8 cellular contexts compared by ENCODE assay signal in genomic region chr3:32420138-32420981, GRCh38. TPM values are rescaled to one million over a fixed set of nuclear protein-coding genes. Genes with fewer than 3 reads are reported as not detected.
A peak's percentile ranks its signal among the peaks of the same experiment; 100 is the strongest.
DNase-seq lines count a peak whose midpoint lies in the region; ATAC-seq, FAIRE-seq and TF ChIP-seq lines count a peak whose summit lies in the region.

No MANE protein-coding gene starts in this region.

- POLR2A ChIA-PET in endothelial cell of umbilical vein (lab: Charles Lee), result no interaction called here

- H4K8ac ChIP-seq in neuronal stem cell (ENCODE audit: low read depth, low read length), result no peak overlapping the region

- H3K9ac ChIP-seq in endothelial cell of umbilical vein (replicated peaks; ENCODE audit: extremely low read depth, insufficient read depth, low read length) (peak overlapping the region; percentile 57), neuronal stem cell (ENCODE audit: low read depth, low read length, poor library complexity) (no peak overlapping the region)

- intact Hi-C loops in endothelial cell of umbilical vein (cut with micrococcal nuclease), result loop anchor here (1.0 kb wide), 1 partner anchor 47 kb away; no protein-coding TSS in a partner anchor

- H3K18ac ChIP-seq in neuronal stem cell (ENCODE audit: low read length), result peak overlapping the region; percentile 57

- H3K14ac ChIP-seq in neuronal stem cell (ENCODE audit: low read length), result peak overlapping the region; percentile 49

- H3K36me3 ChIP-seq in SJSA1, result no peaks in the 10 kb centered on the region
- H3K36me3 ChIP-seq in endothelial cell of umbilical vein (ENCODE audit: control insufficient read depth in 2 of 2, extremely low read depth in 1 of 2, insufficient read depth in 2 of 2, low read length in 2 of 2), result no peaks in the 10 kb centered on the region
- peaks cover 0 to 4% of the 10 kb centered on the region in 2 donors for H3K36me3 ChIP-seq in neuronal stem cell (replicated peaks in 1 of 2; ENCODE audit: control insufficient read depth in 2 of 2, insufficient read depth in 2 of 2, low read length in 2 of 2)

- no peak overlapping the region for H2BK12ac ChIP-seq in neuronal stem cell (ENCODE audit: low read length)

- DNase-seq in CD1c-positive myeloid dendritic cell (ENCODE audit: extremely low spot score) (peak; percentile 76), SJSA1 (ENCODE audit: low read depth in 1 of 2, low spot score in 2 of 2) (peak; percentile 47 to 50), endothelial cell of umbilical vein (ENCODE audit: low read depth, low spot score) (peak; percentile 85), neuronal stem cell (ENCODE audit: low spot score) (no peak), DMS53 treated with DMSO at 0.1 percent for 48 hours (lab: John Stamatoyannopoulos, UW; ENCODE audit: unreplicated experiment) (no peak), Ammon's horn (ENCODE audit: low spot score) (no peak)

- peak; percentile 82 for FAIRE-seq in endothelial cell of umbilical vein (lab: Jason Lieb, UNC)

- no peaks in the 10 kb centered on the region for H3K9me3 ChIP-seq in SJSA1 (replicated peaks)
- no peaks in the 10 kb centered on the region for H3K9me3 ChIP-seq in endothelial cell of umbilical vein (replicated peaks; ENCODE audit: control insufficient read depth, insufficient read depth, low read length)
- peaks cover 0 to 33% of the 10 kb centered on the region in 2 donors for H3K9me3 ChIP-seq in neuronal stem cell (replicated peaks in 1 of 2; ENCODE audit: control insufficient read depth in 2 of 2, insufficient read depth in 1 of 2, low read depth in 1 of 2, low read length in 2 of 2)

- peak; percentile 22 to 25 for TF ChIP-seq CTCF in endothelial cell of umbilical vein (IDR thresholded peaks at IDR 0.05; ENCODE audit: extremely low read depth in 1 of 2, insufficient read depth in 1 of 2, low read depth in 1 of 2, low read length in 2 of 2)

- ATAC-seq in GM18870 (IDR thresholded peaks at IDR 0.05; ENCODE audit: unreplicated experiment) (peak; percentile 82), HG03066 (IDR thresholded peaks at IDR 0.05; ENCODE audit: low read depth, unreplicated experiment) (peak; percentile 67)

- no peak overlapping the region for H4K91ac ChIP-seq in neuronal stem cell (ENCODE audit: low read depth, low read length, poor library complexity)

- WGBS in neuronal stem cell (ENCODE audit: extremely low coverage in 2 of 2, insufficient read length in 2 of 2, insufficient replicate concordance in 1 of 2), 2 donors, result no CpG with 5 or more reads among the region's 12 CpGs

- peak; percentile 11 for TF ChIP-seq POLR2A in endothelial cell of umbilical vein (IDR thresholded peaks at IDR 0.05; ENCODE audit: low read depth, low read length)

- H3K4me2 ChIP-seq in endothelial cell of umbilical vein (ENCODE audit: insufficient read depth, low read length), result peak overlapping the region; percentile 58
- no peak overlapping the region for H3K4me2 ChIP-seq in neuronal stem cell (ENCODE audit: insufficient read depth, low read length, poor library complexity, severe bottlenecking)

- CTCF ChIA-PET in endothelial cell of umbilical vein (lab: Charles Lee), result interaction anchor here (0.7 to 4.8 kb wide), 5 partner anchors 10 to 50 kb away, joined by 3 to 56 read pairs (median 6); no protein-coding TSS in a partner anchor

- H3K27me3 ChIP-seq in SJSA1 (replicated peaks) (no peaks in the 10 kb centered on the region), endothelial cell of umbilical vein (ENCODE audit: control insufficient read depth in 2 of 2, insufficient read depth in 2 of 2, low read length in 2 of 2) (no peaks in the 10 kb centered on the region), neuronal stem cell (ENCODE audit: control insufficient read depth in 3 of 3, insufficient read depth in 3 of 3, low read depth in 1 of 3, low read length in 3 of 3) (no peaks in the 10 kb centered on the region)

- H2BK15ac ChIP-seq in neuronal stem cell (ENCODE audit: low read length), result no peak overlapping the region

- H3K23ac ChIP-seq in neuronal stem cell (ENCODE audit: low read depth, low read length, poor library complexity), result no peak overlapping the region

- H2BK5ac ChIP-seq in neuronal stem cell (ENCODE audit: low read length), result no peak overlapping the region

- H3K27ac ChIP-seq in SJSA1 (peak overlapping the region; percentile 33; the same call in 1 of the 2 replicates), endothelial cell of umbilical vein (ENCODE audit: insufficient read depth, low read depth, low read length) (peak overlapping the region; percentile 92), neuronal stem cell (replicated peaks; ENCODE audit: low read length) (peak overlapping the region; percentile 50)

- H3K4me1 ChIP-seq in SJSA1 (replicated peaks), result peaks cover 36% of the 10 kb centered on the region
- peaks cover 57% of the 10 kb centered on the region for H3K4me1 ChIP-seq in endothelial cell of umbilical vein (ENCODE audit: control insufficient read depth, extremely low read depth, insufficient read depth, low read length)
- peaks cover 11 to 12% of the 10 kb centered on the region in 2 donors for H3K4me1 ChIP-seq in neuronal stem cell (ENCODE audit: control insufficient read depth in 2 of 2, insufficient read depth in 1 of 2, low read depth in 1 of 2, low read length in 2 of 2)

- BruUV-seq in endothelial cell of umbilical vein (replicated peaks; lab: Mats Ljungman, UMichigan), result TSS peak; percentile 24

- no peaks in the 10 kb centered on the region for H3K9me1 ChIP-seq in endothelial cell of umbilical vein (replicated peaks; ENCODE audit: control insufficient read depth, extremely low read depth, insufficient read depth, low read length)

- dilution Hi-C loops in endothelial cell of umbilical vein (cut with MboI; ENCODE audit: extremely low pct_ligation_motif_present, low sequenced_read_pairs), result no loop called here

- no peak overlapping the region for H2AK5ac ChIP-seq in neuronal stem cell (ENCODE audit: low read depth, low read length)

- no peak overlapping the region for H3K4ac ChIP-seq in neuronal stem cell (ENCODE audit: low read length)

- H2AFZ ChIP-seq in endothelial cell of umbilical vein (ENCODE audit: low read depth, low read length) (no peak overlapping the region), neuronal stem cell (ENCODE audit: low read length) (peak overlapping the region; percentile 4)

- peaks cover 4% of the 10 kb centered on the region for H3K79me1 ChIP-seq in neuronal stem cell (ENCODE audit: low read depth, low read length)

- no peak overlapping the region for H2BK120ac ChIP-seq in neuronal stem cell (ENCODE audit: low read depth, low read length)

- peaks cover 77% of the 10 kb centered on the region for H3K79me2 ChIP-seq in endothelial cell of umbilical vein (ENCODE audit: control insufficient read depth, insufficient read depth, low read length)

- H3K4me3 ChIP-seq in SJSA1 (no peak overlapping the region), endothelial cell of umbilical vein (replicated peaks in 1 of 3; ENCODE audit: insufficient read depth in 1 of 3, low read depth in 1 of 3, low read length in 3 of 3) (no peak overlapping the region), neuronal stem cell (ENCODE audit: low read length in 2 of 2) (no peak overlapping the region)

- H4K20me1 ChIP-seq in endothelial cell of umbilical vein (replicated peaks; ENCODE audit: control insufficient read depth, extremely low read depth, insufficient read depth, low read length), result no peaks in the 10 kb centered on the region

TF ChIP-seq in endothelial cell of umbilical vein, 7 proteins besides CTCF, POLR2A, EP300 and RAD21:
- TF ChIP-seq POLR2AphosphoS5 (IDR thresholded peaks at IDR 0.05; ENCODE audit: insufficient read depth, low read depth, low read length) (peak; percentile 64), FOS (IDR thresholded peaks at IDR 0.05; ENCODE audit: borderline replicate concordance, insufficient read depth, low read length) (peak; percentile 84), EZH2 (IDR thresholded peaks at IDR 0.05; ENCODE audit: borderline replicate concordance, low read depth, low read length, severe bottlenecking) (no peak), MYC (IDR thresholded peaks at IDR 0.05; ENCODE audit: low read depth, low read length) (no peak), JUN (IDR thresholded peaks at IDR 0.05; ENCODE audit: borderline replicate concordance, insufficient read depth, insufficient read length, low read depth) (peak; percentile 9)

RNA-seq across cellular contexts. Expression of gene CMTM7, which starts 28.7 kb away (rescaled TPM):
- 3.3 and 7.0 TPM in 2 replicates for total RNA-seq in SJSA1 (2014; rRNA removed; shearing (Covaris generic))
- total RNA-seq in endothelial cell of umbilical vein, result 44.7 and 47.1 TPM in 2 replicates
- 88.5 and 102 TPM in 2 replicates for polyA plus RNA-seq in endothelial cell of umbilical vein
- polyA plus RNA-seq in endothelial cell of umbilical vein (2011; cell fraction: cytosol; rRNA removed), result 57.7 and 60.0 TPM in 2 replicates
- polyA plus RNA-seq in endothelial cell of umbilical vein (2011; cell fraction: nucleus; rRNA removed), result 47.1 and 64.0 TPM in 2 replicates
- 39.5 and 43.8 TPM in 2 replicates for polyA plus RNA-seq in endothelial cell of umbilical vein (2012)
- polyA minus RNA-seq in endothelial cell of umbilical vein, result 38.6 and 44.4 TPM in 2 replicates
- not detected for polyA minus RNA-seq in endothelial cell of umbilical vein (2011; cell fraction: cytosol; rRNA and poly(A)+ RNA removed)
- polyA minus RNA-seq in endothelial cell of umbilical vein (2011; cell fraction: nucleus; rRNA and poly(A)+ RNA removed), result 25.1 and 31.4 TPM in 2 replicates
- polyA plus RNA-seq in neuronal stem cell (2013, experiment 1 of 2), result 48.3 TPM
- polyA plus RNA-seq in neuronal stem cell (2013, experiment 2 of 2), result 46.3 TPM

Comparison
In these comparisons a context has a peak if more than half of its experiments do, and no peak if none do; other contexts are left out.
1. DNase-seq: peak in CD1c-positive myeloid dendritic cell (single experiment), SJSA1 (2 of 2) and endothelial cell of umbilical vein (single experiment); none in neuronal stem cell (single experiment), DMS53 treated with DMSO at 0.1 percent for 48 hours (single experiment) and Ammon's horn (single experiment).
2. H3K27ac ChIP-seq: peak in every context shown above with its lines; median percentile 92 in endothelial cell of umbilical vein; 50 in neuronal stem cell; 33 in SJSA1.